9 cellular contexts compared by ENCODE assay signal in the genomic region with DNA sequence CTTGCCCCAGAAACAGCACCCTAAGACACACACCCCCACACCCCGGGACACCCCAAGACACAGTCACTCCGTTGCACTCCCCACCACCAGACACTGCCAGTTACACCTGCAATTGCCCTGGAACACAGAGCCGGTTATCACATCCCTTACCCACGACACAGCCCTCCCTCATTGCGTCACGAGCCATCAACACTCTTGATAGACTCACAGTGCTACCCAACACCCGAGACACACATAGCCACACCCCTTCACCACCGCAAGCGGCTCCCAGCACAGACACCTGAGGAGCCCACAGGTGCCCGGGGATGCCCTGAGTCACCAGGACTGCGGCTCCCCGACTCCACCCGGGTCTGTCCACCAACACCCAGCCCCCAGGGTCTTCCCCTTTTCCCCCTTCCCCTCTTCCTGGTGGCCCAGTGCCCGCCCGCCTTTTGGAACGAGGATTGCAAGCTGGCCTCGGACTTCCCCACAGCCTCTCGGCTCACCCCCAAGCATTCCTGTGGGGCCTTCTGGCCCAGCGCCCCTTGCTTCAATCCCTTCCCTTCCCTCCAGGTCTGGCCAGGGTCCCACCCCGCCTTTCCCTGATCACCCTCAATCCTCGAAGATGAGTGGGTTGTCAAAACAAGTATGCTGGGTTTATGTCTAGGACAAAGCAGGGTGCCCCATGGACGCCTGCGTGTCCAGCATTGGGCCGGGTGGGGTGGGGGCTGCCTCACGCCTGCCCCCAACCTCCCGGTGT. TPM values are rescaled to one million over a fixed set of nuclear protein-coding genes. Genes with fewer than 3 reads are reported as not detected.
DNase-seq lines count a peak whose midpoint lies in the region; ATAC-seq and TF ChIP-seq lines count a peak whose summit lies in the region.
"Had no signal": no experiment of that assay in that cellular context is flagged by ENCODE, and none has a peak within 500 bp of the region (broad histone marks: within the 10 kb centered on the region; RNA-seq: fewer than 3 reads in every experiment).

No MANE protein-coding gene starts in this region.

- ATAC-seq in heart left ventricle (peak; percentile 15 to 33 (median 21)), esophagus mucosa (peak; percentile 66), GM18868 (IDR thresholded peaks at IDR 0.05; ENCODE audit: unreplicated experiment) (no peak)

- no peak overlapping the region for H3K4me2 ChIP-seq in smooth muscle cell

- TF ChIP-seq POLR2A in heart left ventricle (IDR thresholded peaks at IDR 0.05): no peak
- TF ChIP-seq POLR2A in Peyer's patch (IDR thresholded peaks at IDR 0.05): no peak
- TF ChIP-seq POLR2A in prostate gland (IDR thresholded peaks at IDR 0.05): no peak

- no peak overlapping the region for H2AFZ ChIP-seq in smooth muscle cell (ENCODE audit: low read depth)

- H3K9ac ChIP-seq in smooth muscle cell (ENCODE audit: low read depth): no peak overlapping the region

- peak overlapping the region in 1 of 12 donors; percentile 16 for H3K27ac ChIP-seq in heart left ventricle
- H3K27ac ChIP-seq in left ventricle myocardium inferior (replicated peaks): no peak overlapping the region
- peak overlapping the region in 2 of 4 donors; percentile 40 to 57 for H3K27ac ChIP-seq in Peyer's patch
- H3K27ac ChIP-seq in smooth muscle cell (ENCODE audit: low read depth): peak overlapping the region; percentile 11
- H3K27ac ChIP-seq in prostate gland: no peak overlapping the region
- H3K27ac ChIP-seq: neutrophil had no signal

- H3F3A ChIP-seq in smooth muscle cell (ENCODE audit: low read depth): no peaks in the 10 kb centered on the region

- peaks cover 37% of the 10 kb centered on the region for H4K20me1 ChIP-seq in smooth muscle cell (ENCODE audit: low read depth)

- H3K4me3 ChIP-seq in heart left ventricle (no peak overlapping the region), left ventricle myocardium inferior (no peak overlapping the region), Peyer's patch (no peak overlapping the region), smooth muscle cell (no peak overlapping the region), prostate gland (no peak overlapping the region)

- H3K36me3 ChIP-seq in heart left ventricle (peaks cover 0 to 40% (median 28%) of the 10 kb centered on the region in 9 donors), left ventricle myocardium inferior (peaks cover 38% of the 10 kb centered on the region), Peyer's patch (peaks cover 0 to 35% (median 0%) of the 10 kb centered on the region in 3 donors), smooth muscle cell (ENCODE audit: low read depth) (no peaks in the 10 kb centered on the region), prostate gland (no peaks in the 10 kb centered on the region)

- H3K4me1 ChIP-seq in heart left ventricle: peaks cover 4 to 55% (median 24%) of the 10 kb centered on the region in 12 donors
- peaks cover 55% of the 10 kb centered on the region for H3K4me1 ChIP-seq in left ventricle myocardium inferior
- peaks cover 0 to 44% (median 18%) of the 10 kb centered on the region in 4 donors for H3K4me1 ChIP-seq in Peyer's patch
- peaks cover 12% of the 10 kb centered on the region for H3K4me1 ChIP-seq in smooth muscle cell (ENCODE audit: low read depth)
- peaks cover 10% of the 10 kb centered on the region for H3K4me1 ChIP-seq in prostate gland (replicated peaks)

- DNase-seq in heart left ventricle: peak in 2 of 5 donors; percentile 40 to 51
- no peak for DNase-seq in left ventricle myocardium inferior
- DNase-seq in Peyer's patch: peak in 2 of 3 donors; percentile 31 to 69
- peak; percentile 5 for DNase-seq in smooth muscle cell (lab: John Stamatoyannopoulos, UW; ENCODE audit: unreplicated experiment)
- no peak for DNase-seq in prostate gland (ENCODE audit: low spot score)
- no peak for DNase-seq in GDM1 (lab: John Stamatoyannopoulos, UW)

- TF ChIP-seq CTCF in heart left ventricle (IDR thresholded peaks at IDR 0.05) (no peak), left ventricle myocardium inferior (IDR thresholded peaks at IDR 0.05; ENCODE audit: borderline replicate concordance) (no peak), Peyer's patch (IDR thresholded peaks at IDR 0.05) (no peak), smooth muscle cell (IDR thresholded peaks at IDR 0.05; ENCODE audit: borderline replicate concordance, insufficient read depth, poor library complexity, severe bottlenecking) (no peak), prostate gland (IDR thresholded peaks at IDR 0.05) (no peak)

- H3K79me2 ChIP-seq in smooth muscle cell (ENCODE audit: low read depth): no peaks in the 10 kb centered on the region

- whole genome bisulfite sequencing in heart left ventricle, 4 donors: 64 to 71% (median 66%) methylated on average over 26 of the region's 26 CpGs
- WGBS in smooth muscle cell (ENCODE audit: low lambda C conversion rate): 72% methylated on average over 26 of the region's 26 CpGs
- WGBS in prostate gland: 51% methylated on average over 26 of the region's 26 CpGs

- H3K27me3 ChIP-seq in heart left ventricle (peaks cover 0 to 39% (median 16%) of the 10 kb centered on the region in 9 donors), left ventricle myocardium inferior (ENCODE audit: low read depth) (peaks cover 45% of the 10 kb centered on the region), Peyer's patch (peaks cover 0 to 3% of the 10 kb centered on the region in 2 donors), smooth muscle cell (ENCODE audit: low read depth) (no peaks in the 10 kb centered on the region), prostate gland (replicated peaks; ENCODE audit: insufficient read depth) (no peaks in the 10 kb centered on the region)

- no peaks in the 10 kb centered on the region for H3K9me3 ChIP-seq in heart left ventricle
- H3K9me3 ChIP-seq in left ventricle myocardium inferior (replicated peaks): no peaks in the 10 kb centered on the region
- H3K9me3 ChIP-seq in Peyer's patch: no peaks in the 10 kb centered on the region
- H3K9me3 ChIP-seq in smooth muscle cell (replicated peaks; ENCODE audit: low read depth): no peaks in the 10 kb centered on the region
- no peaks in the 10 kb centered on the region for H3K9me3 ChIP-seq in prostate gland
- H3K9me3 ChIP-seq: neutrophil had no signal

- intact Hi-C loops in heart left ventricle (cut with DNase I) (loop anchor here in 7 of 10 donors (5.0 to 10.0 kb wide), 6 partner anchors 35 to 342 kb away; a partner anchor contains a TSS), left ventricle myocardium inferior (cut with micrococcal nuclease) (no loop called here), prostate gland (cut with DNase I) (loop anchor here (10.0 kb wide), 1 partner anchor 332 kb away; no protein-coding TSS in a partner anchor)

RNA-seq across cellular contexts. Expression of a gene that starts 1.7 kb away (rescaled TPM):
- under 1 TPM in 1 of 9 donors, not detected in 8; 0.35 TPM for total RNA-seq in heart left ventricle
- under 1 TPM in 1 of 2 donors, not detected in 1; 0.15 TPM for polyA plus RNA-seq in heart left ventricle
- total RNA-seq in left ventricle myocardium inferior: not detected
- total RNA-seq in Peyer's patch: not detected
- total RNA-seq in esophagus mucosa: 0.44 TPM
- total RNA-seq in smooth muscle cell: 0.27 TPM in 1 of 2 replicates, not detected in the other
- 1.0 TPM in 1 of 2 replicates, not detected in the other for polyA plus RNA-seq in smooth muscle cell
- total RNA-seq in prostate gland: 1 to 10 TPM in 1 of 2 donors, not detected in 1; 1.0 TPM

RNA-seq across cellular contexts. Expression of a gene that starts 19.1 kb away (rescaled TPM):
- total RNA-seq in heart left ventricle: 10 to 100 TPM; 44.9 to 82.7 (median 49.3) TPM
- 10 to 100 TPM; 54.9 to 87.4 TPM for polyA plus RNA-seq in heart left ventricle
- total RNA-seq in left ventricle myocardium inferior: 45.5 TPM
- 10 to 100 TPM; 45.8 to 68.5 (median 65.2) TPM for total RNA-seq in Peyer's patch
- 254 TPM for total RNA-seq in esophagus mucosa
- total RNA-seq in smooth muscle cell: 73.0 and 81.8 TPM in 2 replicates
- polyA plus RNA-seq in smooth muscle cell: 142 and 178 TPM in 2 replicates
- 100 to 1,000 TPM in 1 of 2 donors, 10 to 100 TPM in 1; 71.8 to 101 TPM for total RNA-seq in prostate gland

RNA-seq across cellular contexts. Expression of a gene that starts 41.4 kb away (rescaled TPM):
- total RNA-seq in heart left ventricle: 10 to 100 TPM; 34.7 to 70.6 (median 44.8) TPM
- polyA plus RNA-seq in heart left ventricle: 10 to 100 TPM; 27.5 to 69.1 TPM
- total RNA-seq in left ventricle myocardium inferior: 48.7 TPM
- total RNA-seq in Peyer's patch: 10 to 100 TPM; 34.5 to 60.2 (median 54.1) TPM
- 337 TPM for total RNA-seq in esophagus mucosa
- total RNA-seq in smooth muscle cell: 96.1 and 114 TPM in 2 replicates
- polyA plus RNA-seq in smooth muscle cell: 152 and 175 TPM in 2 replicates
- 100 to 1,000 TPM in 1 of 2 donors, 10 to 100 TPM in 1; 91.6 to 108 TPM for total RNA-seq in prostate gland

RNA-seq across cellular contexts. Expression of a gene that starts 43.7 kb away (rescaled TPM):
- total RNA-seq in heart left ventricle: 100 to 1,000 TPM; 119 to 206 (median 136) TPM
- polyA plus RNA-seq in heart left ventricle: 100 to 1,000 TPM; 109 to 126 TPM
- total RNA-seq in left ventricle myocardium inferior: 129 TPM
- total RNA-seq in Peyer's patch: 100 to 1,000 TPM in 1 of 4 donors, 10 to 100 TPM in 3; 13.1 to 140 (median 28.2) TPM
- 10.5 TPM for total RNA-seq in esophagus mucosa
- 19.0 and 28.0 TPM in 2 replicates for total RNA-seq in smooth muscle cell
- 64.8 and 72.2 TPM in 2 replicates for polyA plus RNA-seq in smooth muscle cell
- total RNA-seq in prostate gland: 100 to 1,000 TPM in 1 of 2 donors, 10 to 100 TPM in 1; 54.3 to 255 TPM

RNA-seq across cellular contexts. Expression of a gene that starts 52.6 kb away (rescaled TPM):
- total RNA-seq in heart left ventricle (10 to 100 TPM; 48.1 to 88.4 (median 71.7) TPM), left ventricle myocardium inferior (69.3 TPM), Peyer's patch (100 to 1,000 TPM in 1 of 4 donors, 10 to 100 TPM in 3; 24.8 to 103 (median 78.7) TPM), esophagus mucosa (341 TPM), smooth muscle cell (80.6 and 86.1 TPM in 2 replicates), prostate gland (100 to 1,000 TPM; 137 to 154 TPM)
- polyA plus RNA-seq in heart left ventricle (100 to 1,000 TPM in 1 of 2 donors, 10 to 100 TPM in 1; 71.4 to 102 TPM), smooth muscle cell (216 and 252 TPM in 2 replicates)

Comparison
In these comparisons a context has a peak if more than half of its experiments do, and no peak if none do; other contexts are left out.
1. DNase-seq: peak in Peyer's patch (2 of 3) and smooth muscle cell (single experiment); none in left ventricle myocardium inferior (single experiment), prostate gland (single experiment) and GDM1 (single experiment).